Comparison of ENCODE assay signal across 14 cellular contexts in genomic region chr19:1125601-1126533, GRCh38. TPM values are rescaled to one million over a fixed set of nuclear protein-coding genes. Genes with fewer than 3 reads are reported as not detected.
DNase-seq lines count a peak whose midpoint lies in the region; ATAC-seq and TF ChIP-seq lines count a peak whose summit lies in the region.
"Had no signal": no experiment of that assay in that cellular context is flagged by ENCODE, and none has a peak within 500 bp of the region (broad histone marks: within the 10 kb centered on the region; RNA-seq: fewer than 3 reads in every experiment).

No MANE protein-coding gene starts in this region.

- H4K91ac ChIP-seq in mesenchymal stem cell (ENCODE audit: low read length): no peak overlapping the region

- no peak overlapping the region for H3K23ac ChIP-seq in mesenchymal stem cell (ENCODE audit: low read length in 2 of 2)

- DNase-seq in A172 (ENCODE audit: low spot score): peak; percentile 64
- peak; percentile 39 for DNase-seq in HS-27A (ENCODE audit: low read depth)
- DNase-seq in adrenal gland: peak in 5 of 7 donors; percentile 65 to 80 (median 75)
- no peak for DNase-seq in mesenchymal stem cell
- no peak for DNase-seq in heart left ventricle
- DNase-seq in DMS79 (lab: John Stamatoyannopoulos, UW): no peak
- no peak for DNase-seq in GM19238 (ENCODE audit: insufficient read length, low spot score)
- DNase-seq: activated naive CD8-positive, alpha-beta T cell treated with anti-CD3 and anti-CD28 coated beads, Interleukin-2, amount 50 U/mL, for 24 hours; effector memory CD4-positive, alpha-beta T cell; KBM-7; NCI-H2029 treated with DMSO at 0.1 percent for 48 hours; stimulated activated CD4-positive, alpha-beta T cell treated with anti-CD3 and anti-CD28 coated beads, Interleukin-15, amount 100 ng/mL, for 24 hours; SW 1271 had no signal

- H2BK15ac ChIP-seq in mesenchymal stem cell (ENCODE audit: low read depth, poor library complexity, severe bottlenecking): no peak overlapping the region

- H3K4ac ChIP-seq in mesenchymal stem cell (ENCODE audit: low read depth in 1 of 2, low read length in 2 of 2): no peak overlapping the region

- H2BK120ac ChIP-seq in mesenchymal stem cell (ENCODE audit: low read depth, low read length): no peak overlapping the region

- peak overlapping the region; percentile 15 for H3K9ac ChIP-seq in mesenchymal stem cell (ENCODE audit: low read length)

- no peak overlapping the region for H2BK5ac ChIP-seq in mesenchymal stem cell (ENCODE audit: low read depth, low read length, poor library complexity, severe bottlenecking)

- ATAC-seq in heart left ventricle (no peak), HG03460 (IDR thresholded peaks at IDR 0.05; ENCODE audit: unreplicated experiment) (no peak)
- ATAC-seq: activated naive CD8-positive, alpha-beta T cell treated with anti-CD3 and anti-CD28 coated beads, Interleukin-2, amount 50 U/mL, for 24 hours had no signal

- no peaks in the 10 kb centered on the region for H3K27me3 ChIP-seq in adrenal gland
- H3K27me3 ChIP-seq in mesenchymal stem cell (ENCODE audit: control insufficient read depth in 1 of 2, insufficient read depth in 1 of 2, low read length in 2 of 2): no peaks in the 10 kb centered on the region
- H3K27me3 ChIP-seq in heart left ventricle: no peaks in the 10 kb centered on the region

- no peak overlapping the region for H2BK12ac ChIP-seq in mesenchymal stem cell (ENCODE audit: low read length in 2 of 2)

- H3K4me2 ChIP-seq in mesenchymal stem cell (ENCODE audit: low read length, poor library complexity, severe bottlenecking): peak overlapping the region; percentile 31

- peaks cover 38% of the 10 kb centered on the region for H3K79me1 ChIP-seq in mesenchymal stem cell (replicated peaks; ENCODE audit: low read length, poor library complexity, severe bottlenecking)

- no peak overlapping the region for H2AFZ ChIP-seq in mesenchymal stem cell (ENCODE audit: low read depth, low read length)

- H3K36me3 ChIP-seq in adrenal gland (replicated peaks in 1 of 2) (peaks cover 0 to 81% of the 10 kb centered on the region in 2 donors), mesenchymal stem cell (ENCODE audit: control insufficient read depth in 1 of 2, insufficient read depth in 2 of 2, low read depth in 1 of 2, low read length in 2 of 2) (peaks cover 84 to 85% of the 10 kb centered on the region in 2 experiments), heart left ventricle (peaks cover 7 to 99% (median 65%) of the 10 kb centered on the region in 9 donors)

- H2AK5ac ChIP-seq in mesenchymal stem cell (ENCODE audit: low read length, severe bottlenecking): peak overlapping the region; percentile 51

- TF ChIP-seq POLR2A in adrenal gland (IDR thresholded peaks at IDR 0.05): no peak
- TF ChIP-seq POLR2A in heart left ventricle (IDR thresholded peaks at IDR 0.05): no peak

- H4K8ac ChIP-seq in mesenchymal stem cell (ENCODE audit: low read length): no peak overlapping the region

- H3K27ac ChIP-seq in adrenal gland (peak overlapping the region in 2 of 5 donors; percentile 79 to 80), mesenchymal stem cell (ENCODE audit: low read length, poor library complexity, severe bottlenecking) (peak overlapping the region; percentile 77), heart left ventricle (peak overlapping the region in 1 of 12 donors; percentile 27)

- no peaks in the 10 kb centered on the region for H3K9me3 ChIP-seq in adrenal gland (replicated peaks in 1 of 3)
- no peaks in the 10 kb centered on the region for H3K9me3 ChIP-seq in mesenchymal stem cell (ENCODE audit: control insufficient read depth, low read length)
- H3K9me3 ChIP-seq in heart left ventricle: no peaks in the 10 kb centered on the region

- intact Hi-C loops in adrenal gland (cut with DNase I): loop anchor here in 1 of 2 donors (5.0 kb wide), 1 partner anchor 46 kb away; the partner anchor contains the start of gene SBNO2
- intact Hi-C loops in heart left ventricle (cut with DNase I): loop anchor here in 1 of 10 donors (5.0 kb wide), 1 partner anchor 51 kb away; no protein-coding TSS in a partner anchor

- H3K18ac ChIP-seq in mesenchymal stem cell (ENCODE audit: low read depth in 1 of 2, low read length in 2 of 2): no peak overlapping the region

- peaks cover 5 to 41% of the 10 kb centered on the region in 2 donors for H3K4me1 ChIP-seq in adrenal gland (replicated peaks in 1 of 2)
- H3K4me1 ChIP-seq in mesenchymal stem cell (ENCODE audit: control insufficient read depth, insufficient read depth, low read depth, low read length): peaks cover 59% of the 10 kb centered on the region
- peaks cover 0 to 48% (median 7%) of the 10 kb centered on the region in 12 donors for H3K4me1 ChIP-seq in heart left ventricle

- TF ChIP-seq CTCF in adrenal gland (IDR thresholded peaks at IDR 0.05): no peak
- no peak for TF ChIP-seq CTCF in heart left ventricle (IDR thresholded peaks at IDR 0.05)

- H3K4me3 ChIP-seq in adrenal gland (no peak overlapping the region), mesenchymal stem cell (ENCODE audit: insufficient read depth in 1 of 2, low read depth in 1 of 2, low read length in 2 of 2) (no peak overlapping the region), heart left ventricle (no peak overlapping the region)

- 78 to 85% (median 80%) methylated on average over 27 to 35 of the region's 35 CpGs for WGBS in adrenal gland, 4 donors
- 95% methylated on average over 27 of the region's 35 CpGs for WGBS in mesenchymal stem cell
- 93 to 95% (median 94%) methylated on average over 32 to 35 of the region's 35 CpGs for WGBS in heart left ventricle, 4 donors

- no peak overlapping the region for H3K14ac ChIP-seq in mesenchymal stem cell (ENCODE audit: low read length in 2 of 2)

RNA-seq across cellular contexts. Expression of gene GPX4, which starts 22.1 kb away (rescaled TPM):
- total RNA-seq in A172 (2014; rRNA removed; shearing (Covaris generic)): 323 and 353 TPM in 2 replicates
- total RNA-seq in adrenal gland: 1,000 to 10,000 TPM in 1 of 8 donors, 100 to 1,000 TPM in 7; 385 to 1,424 (median 704) TPM
- 1,000 to 10,000 TPM in 2 of 3 donors, 100 to 1,000 TPM in 1; 420 to 1,267 (median 1,035) TPM for polyA plus RNA-seq in adrenal gland
- polyA plus RNA-seq in mesenchymal stem cell (2013, experiment 1 of 2): 676 TPM
- polyA plus RNA-seq in mesenchymal stem cell (2013, experiment 2 of 2): 686 TPM
- 100 to 1,000 TPM; 251 to 590 (median 289) TPM for total RNA-seq in heart left ventricle
- 100 to 1,000 TPM; 377 to 558 TPM for polyA plus RNA-seq in heart left ventricle

RNA-seq across cellular contexts. Expression of gene POLR2E, which starts 30.7 kb away (rescaled TPM):
- total RNA-seq in A172 (2014; rRNA removed; shearing (Covaris generic)): 265 and 318 TPM in 2 replicates
- total RNA-seq in adrenal gland (100 to 1,000 TPM in 7 of 8 donors, 10 to 100 TPM in 1; 94.0 to 231 (median 171) TPM), heart left ventricle (100 to 1,000 TPM; 116 to 220 (median 139) TPM)
- polyA plus RNA-seq in adrenal gland (100 to 1,000 TPM in 2 of 3 donors, 10 to 100 TPM in 1; 74.7 to 132 (median 109) TPM), heart left ventricle (100 to 1,000 TPM; 161 to 209 TPM)
- polyA plus RNA-seq in mesenchymal stem cell (2013, experiment 1 of 2): 152 TPM
- polyA plus RNA-seq in mesenchymal stem cell (2013, experiment 2 of 2): 153 TPM

RNA-seq across cellular contexts. Expression of gene SBNO2, which starts 48.2 kb away (rescaled TPM):
- 37.0 and 51.1 TPM in 2 replicates for total RNA-seq in A172 (2014; rRNA removed; shearing (Covaris generic))
- 100 to 1,000 TPM in 3 of 8 donors, 10 to 100 TPM in 5; 33.0 to 176 (median 77.2) TPM for total RNA-seq in adrenal gland
- polyA plus RNA-seq in adrenal gland: 100 to 1,000 TPM in 1 of 3 donors, 10 to 100 TPM in 2; 13.6 to 118 (median 84.2) TPM
- polyA plus RNA-seq in mesenchymal stem cell (2013, experiment 1 of 2): 32.3 TPM
- polyA plus RNA-seq in mesenchymal stem cell (2013, experiment 2 of 2): 31.7 TPM
- total RNA-seq in heart left ventricle: 10 to 100 TPM in 8 of 9 donors, 1 to 10 TPM in 1; 9.9 to 78.9 (median 20.0) TPM
- 10 to 100 TPM; 10.1 to 18.7 TPM for polyA plus RNA-seq in heart left ventricle

RNA-seq across cellular contexts. Expression of gene ARHGAP45, which starts 58.9 kb away (rescaled TPM):
- 3.1 and 4.9 TPM in 2 replicates for total RNA-seq in A172 (2014; rRNA removed; shearing (Covaris generic))
- 10 to 100 TPM; 18.8 to 74.3 (median 34.8) TPM for total RNA-seq in adrenal gland
- polyA plus RNA-seq in adrenal gland: 10 to 100 TPM in 2 of 3 donors, 1 to 10 TPM in 1; 1.6 to 75.4 (median 30.2) TPM
- 0.17 TPM for polyA plus RNA-seq in mesenchymal stem cell (2013, experiment 1 of 2)
- 0.15 TPM for polyA plus RNA-seq in mesenchymal stem cell (2013, experiment 2 of 2)
- total RNA-seq in heart left ventricle: 10 to 100 TPM in 3 of 9 donors, 1 to 10 TPM in 6; 1.6 to 38.2 (median 5.1) TPM
- polyA plus RNA-seq in heart left ventricle: 1 to 10 TPM; 4.1 to 4.7 TPM

Comparison
In these comparisons a context has a peak if more than half of its experiments do, and no peak if none do; other contexts are left out.
1. DNase-seq: peak in A172 (single experiment), HS-27A (single experiment) and adrenal gland (5 of 7); none in mesenchymal stem cell (single experiment), heart left ventricle (0 of 5), DMS79 (single experiment) and GM19238 (single experiment).